8 cellular contexts compared by ENCODE assay signal in genomic region chr2:117814417-117815264, GRCh38. TPM values are rescaled to one million over a fixed set of nuclear protein-coding genes. Genes with fewer than 3 reads are reported as not detected.
A peak's percentile ranks its signal among the peaks of the same experiment; 100 is the strongest.
DNase-seq lines count a peak whose midpoint lies in the region; ATAC-seq and TF ChIP-seq lines count a peak whose summit lies in the region.

DDX18 (plus strand) TSS chr2:117814691; CDS start chr2:117814778, 87 bp downstream.

- peak within 1 kb of the TSS; percentile 92 for H3K4me2 ChIP-seq in osteoblast (ENCODE audit: insufficient read depth, low read length)

- peaks cover 3% of the 10 kb centered on the region for H4K20me1 ChIP-seq in osteoblast (ENCODE audit: insufficient read depth, low read length)

- H3K9me3 Mint-ChIP-seq in activated naive CD8-positive, alpha-beta T cell (ENCODE audit: low read depth), result no peaks in the 10 kb centered on the region

- peaks cover 12% of the 10 kb centered on the region for H3K4me1 ChIP-seq in osteoblast (ENCODE audit: insufficient read depth, low read length)
- H3K4me1 ChIP-seq in thymus (ENCODE audit: control insufficient read depth, insufficient read depth, low read length), result peaks cover 8% of the 10 kb centered on the region

- WGBS in thymus, result under 1% methylated on average over 57 of the region's 57 CpGs

- peak; percentile 100 for TF ChIP-seq CTCF in GM10266 (IDR thresholded peaks at IDR 0.05; ENCODE audit: control insufficient read depth, insufficient read depth, low read depth, missing control alignments)
- TF ChIP-seq CTCF in osteoblast (IDR thresholded peaks at IDR 0.05; ENCODE audit: extremely low read depth, low read depth, low read length), result peak; percentile 100

- H3K36me3 ChIP-seq in osteoblast (ENCODE audit: insufficient read depth, low read length) (peaks cover 25% of the 10 kb centered on the region), thymus (ENCODE audit: control insufficient read depth, insufficient read depth) (peaks cover 3% of the 10 kb centered on the region)

- peak within 1 kb of the TSS; percentile 86 for H3K27ac ChIP-seq in osteoblast (ENCODE audit: low read depth, low read length)
- H3K27ac ChIP-seq in thymus (ENCODE audit: low read depth), result peak within 1 kb of the TSS; percentile 97

- peak; percentile 82 for DNase-seq in GM10266 (ENCODE audit: extremely low spot score)
- peak; percentile 95 for DNase-seq in NCI-H1092 (lab: John Stamatoyannopoulos, UW)
- peak; percentile 98 for DNase-seq in SKM-1 (lab: John Stamatoyannopoulos, UW; ENCODE audit: unreplicated experiment)
- DNase-seq in glomerular visceral epithelial cell (ENCODE audit: extremely low spot score), result peak; percentile 99
- DNase-seq in osteoblast (ENCODE audit: insufficient read length, low spot score, missing footprints), result peak; percentile 87

- H3K9me3 ChIP-seq in osteoblast (ENCODE audit: low read depth, low read length) (no peaks in the 10 kb centered on the region), thymus (ENCODE audit: control insufficient read depth) (no peaks in the 10 kb centered on the region)

- peaks cover 43% of the 10 kb centered on the region for H3K4me1 Mint-ChIP-seq in activated naive CD8-positive, alpha-beta T cell (ENCODE audit: low read depth)

- H3K4me3 ChIP-seq in osteoblast (ENCODE audit: insufficient read depth, low read length) (peak within 1 kb of the TSS; percentile 80), thymus (ENCODE audit: low read length) (peak within 1 kb of the TSS; percentile 84)

- H3K79me2 ChIP-seq in osteoblast (ENCODE audit: insufficient read depth, low read length), result peaks cover 26% of the 10 kb centered on the region

- peak within 1 kb of the TSS; percentile 98 for H3K27ac Mint-ChIP-seq in activated naive CD8-positive, alpha-beta T cell

- H3K27me3 Mint-ChIP-seq in activated naive CD8-positive, alpha-beta T cell, result no peaks in the 10 kb centered on the region

- H3K36me3 Mint-ChIP-seq in activated naive CD8-positive, alpha-beta T cell, result peaks cover 15% of the 10 kb centered on the region

- peak within 1 kb of the TSS; percentile 91 for H2AFZ ChIP-seq in osteoblast (ENCODE audit: low read length)

- H3K27me3 ChIP-seq in osteoblast (ENCODE audit: insufficient read depth, low read length) (no peaks in the 10 kb centered on the region), thymus (ENCODE audit: control insufficient read depth, insufficient read depth) (no peaks in the 10 kb centered on the region)

- H3K4me3 Mint-ChIP-seq in activated naive CD8-positive, alpha-beta T cell, result peak within 1 kb of the TSS; percentile 95

- peak; percentile 96 for ATAC-seq in HG02588 (IDR thresholded peaks at IDR 0.05; ENCODE audit: unreplicated experiment)

RNA-seq across cellular contexts. Expression of gene DDX18, which starts in this region (rescaled TPM):
- total RNA-seq in osteoblast, result 44.2 and 44.5 TPM in 2 replicates
- 33.2 TPM for polyA plus RNA-seq in thymus

Comparison
In these comparisons a context has a peak if more than half of its experiments do, and no peak if none do; other contexts are left out.
1. Peak in every context shown above with its lines: DNase-seq, ATAC-seq, H3K4me3 ChIP-seq and H3K27ac ChIP-seq.